13 cellular contexts compared by ENCODE assay signal in genomic region chr13:72141845-72142470, GRCh38.
DNase-seq lines count a peak whose midpoint lies in the region; ATAC-seq and TF ChIP-seq lines count a peak whose summit lies in the region.
"Had no signal": no experiment of that assay in that cellular context is flagged by ENCODE, and none has a peak within 500 bp of the region (broad histone marks: within the 10 kb centered on the region; RNA-seq: fewer than 3 reads in every experiment).

No MANE protein-coding gene starts in this region.

- TF ChIP-seq RAD21 in SK-N-SH (IDR thresholded peaks at IDR 0.05; ENCODE audit: low read length), result no peak

- intact Hi-C loops in upper lobe of right lung (cut with DNase I), result no loop called here

- no peaks in the 10 kb centered on the region for H4K20me1 ChIP-seq in SK-N-SH (ENCODE audit: insufficient read depth)

- H2AFZ ChIP-seq in SK-N-SH (ENCODE audit: low read depth), result peak overlapping the region; percentile 66; the same call in 1 of the 2 replicates
- H2AFZ ChIP-seq: hepatocyte had no signal

- DNase-seq in SK-N-SH (no peak), choroid plexus epithelial cell (ENCODE audit: low read depth) (peak; percentile 88), iris pigment epithelial cell (ENCODE audit: low read depth) (peak; percentile 87), smooth muscle cell of the brain vasculature (ENCODE audit: low read depth, low spot score) (peak; percentile 17), NCI-H226 (no peak), upper lobe of right lung (no peak)
- DNase-seq: activated CD4-positive, CD25-positive, alpha-beta regulatory T cell treated with anti-CD3 and anti-CD28 coated beads, Interleukin-2, amount 50 U/mL, for 72 hours; effector memory CD8-positive, alpha-beta T cell; NCI-H1048; psoas muscle; T-helper 9 cell had no signal

- H3K4me1 ChIP-seq in SK-N-SH (ENCODE audit: control insufficient read depth in 1 of 2, insufficient read depth in 2 of 2, low read depth in 1 of 2, low read length in 1 of 2) (peaks cover 2 to 14% of the 10 kb centered on the region in 2 experiments; a peak in 3 of 4 replicates), upper lobe of right lung (no peaks in the 10 kb centered on the region)
- H3K4me1 ChIP-seq: psoas muscle had no signal

- TF ChIP-seq EP300 in SK-N-SH (IDR thresholded peaks at IDR 0.05; ENCODE audit: borderline replicate concordance in 1 of 2, low read depth in 1 of 2, low read length in 1 of 2), result no peak

- H3K27ac ChIP-seq in SK-N-SH (ENCODE audit: low read depth in 2 of 2, low read length in 1 of 2) (peak overlapping the region; percentile 50 to 64; a peak in 3 of 4 replicates), upper lobe of right lung (no peak overlapping the region)
- H3K27ac ChIP-seq: hepatocyte, psoas muscle had no signal

- H3K9me3 ChIP-seq in SK-N-SH (no peaks in the 10 kb centered on the region), upper lobe of right lung (no peaks in the 10 kb centered on the region)
- H3K9me3 ChIP-seq: psoas muscle had no signal

- H3K36me3 ChIP-seq in SK-N-SH (replicated peaks in 1 of 2; ENCODE audit: control insufficient read depth in 1 of 2, insufficient read depth in 2 of 2, low read length in 1 of 2) (no peaks in the 10 kb centered on the region), upper lobe of right lung (no peaks in the 10 kb centered on the region)

- CTCF ChIA-PET in SK-N-SH (lab: Yijun Ruan, JAX), result interaction anchor here (0.8 to 0.9 kb wide), 2 partner anchors 11 to 20 kb away, joined by 3 to 4 read pairs; no protein-coding TSS in a partner anchor

- H3K9me2 ChIP-seq in SK-N-SH, result no peaks in the 10 kb centered on the region

- peak overlapping the region; percentile 9; the same call in 1 of the 2 replicates for H3K4me2 ChIP-seq in SK-N-SH
- H3K4me2 ChIP-seq: hepatocyte had no signal

- no peak for ATAC-seq in GM18867 (IDR thresholded peaks at IDR 0.05; ENCODE audit: unreplicated experiment)
- ATAC-seq in upper lobe of right lung, result no peak
- ATAC-seq: effector memory CD8-positive, alpha-beta T cell; psoas muscle had no signal

- H3K4me3 ChIP-seq in SK-N-SH (ENCODE audit: low read depth in 2 of 2, low read length in 1 of 2), result no peak overlapping the region
- H3K4me3 ChIP-seq in choroid plexus epithelial cell (ENCODE audit: low read depth, low read length), result no peak overlapping the region
- no peak overlapping the region for H3K4me3 ChIP-seq in upper lobe of right lung
- H3K4me3 ChIP-seq: hepatocyte, psoas muscle had no signal

- 21% methylated on average over 3 of the region's 3 CpGs for WGBS in SK-N-SH (ENCODE audit: low lambda C conversion rate)

- TF ChIP-seq CTCF in SK-N-SH (IDR thresholded peaks at IDR 0.05) (no peak), choroid plexus epithelial cell (conservative IDR thresholded peaks at IDR 0.05; ENCODE audit: low read depth, low read length) (no peak), upper lobe of right lung (IDR thresholded peaks at IDR 0.05) (no peak)

- H3F3A ChIP-seq in SK-N-SH (replicated peaks; ENCODE audit: insufficient read depth), result peaks cover 21% of the 10 kb centered on the region

- H3K9ac ChIP-seq in SK-N-SH, result peak overlapping the region; percentile 0; the same call in 1 of the 2 replicates

- POLR2A ChIA-PET in SK-N-SH (lab: Yijun Ruan, JAX), result no interaction called here

- no peaks in the 10 kb centered on the region for H3K79me2 ChIP-seq in SK-N-SH (ENCODE audit: insufficient read depth)
- H3K79me2 ChIP-seq: hepatocyte had no signal

- H3K27me3 ChIP-seq in SK-N-SH (ENCODE audit: insufficient read depth), result no peaks in the 10 kb centered on the region
- no peaks in the 10 kb centered on the region for H3K27me3 ChIP-seq in upper lobe of right lung
- H3K27me3 ChIP-seq: hepatocyte had no signal

TF ChIP-seq in SK-N-SH, 30 proteins besides CTCF, POLR2A, EP300 and RAD21:
- no peak for TF ChIP-seq RXRA (IDR thresholded peaks at IDR 0.05; ENCODE audit: borderline replicate concordance, low read depth)
- TF ChIP-seq TCF12 (IDR thresholded peaks at IDR 0.05), result 0 out of 2 replicates have a peak, but pooled peaks have one; percentile 7
- TF ChIP-seq NFIC (IDR thresholded peaks at IDR 0.05; ENCODE audit: borderline replicate concordance), result peak; percentile 59; the same call in 1 of the 2 replicates

Comparison
In these comparisons a context has a peak if more than half of its experiments do, and no peak if none do; other contexts are left out.
1. DNase-seq: peak in choroid plexus epithelial cell (single experiment), iris pigment epithelial cell (single experiment) and smooth muscle cell of the brain vasculature (single experiment); none in SK-N-SH (single experiment), NCI-H226 (single experiment) and upper lobe of right lung (single experiment).